In genomic region chr1:205626216-205626615, GRCh38 we compare ENCODE assay signal across 1 cellular context.
TF ChIP-seq lines count a peak whose summit lies in the region.

No MANE protein-coding gene starts in this region.

TF ChIP-seq in GM12878, 131 proteins besides CTCF, POLR2A, EP300 and RAD21 (continued from another document):
- TF ChIP-seq ZNF592 (IDR thresholded peaks at IDR 0.05) (no peak), PKNOX1 (IDR thresholded peaks at IDR 0.05) (peak; percentile 51), TCF7 (IDR thresholded peaks at IDR 0.05; ENCODE audit: borderline replicate concordance) (no peak), SPI1 (IDR thresholded peaks at IDR 0.05; ENCODE audit: borderline replicate concordance, insufficient read depth, low read depth, low read length) (peak; percentile 76)
